Comparison of ENCODE assay signal across 1 cellular context in genomic region chr5:91867799-91868198, GRCh38.
TF ChIP-seq lines count a peak whose summit lies in the region.

No MANE protein-coding gene starts in this region.

TF ChIP-seq in WTC11, 78 proteins besides CTCF, POLR2A, EP300 and RAD21 (continued from another document):
- no peak for TF ChIP-seq MAX (CRISPR knock-in tag; IDR thresholded peaks at IDR 0.05)
- no peak for TF ChIP-seq ZNF317 (CRISPR knock-in tag; IDR thresholded peaks at IDR 0.05; ENCODE audit: borderline replicate concordance, low read depth)
- TF ChIP-seq ZNF219 (CRISPR knock-in tag; IDR thresholded peaks at IDR 0.05; ENCODE audit: borderline replicate concordance), result no peak
